2 cellular contexts compared by ENCODE assay signal in the genomic region with DNA sequence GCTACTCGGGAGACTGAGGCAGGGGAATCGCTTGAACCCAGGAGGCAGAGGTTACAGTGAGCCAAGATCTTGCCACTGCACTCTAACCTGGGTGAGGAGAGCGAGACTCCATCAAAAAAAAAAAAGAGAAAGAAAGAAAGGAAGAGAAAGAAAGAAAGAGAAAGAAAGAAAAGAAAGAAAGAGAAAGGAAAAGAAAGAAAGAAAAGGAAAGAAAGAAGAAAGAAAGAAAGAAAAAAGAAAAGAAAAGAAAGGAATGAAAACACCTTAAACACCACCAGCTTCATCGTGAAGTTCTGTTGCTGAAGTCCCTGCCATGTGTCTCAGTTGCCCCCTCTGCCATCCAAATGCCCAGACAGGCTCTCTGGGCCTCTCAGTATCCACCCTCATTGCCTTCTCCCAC.
TF ChIP-seq lines count a peak whose summit lies in the region.

No MANE protein-coding gene starts in this region.

TF ChIP-seq in SK-N-SH, 30 proteins besides CTCF, POLR2A, EP300 and RAD21 (continued from another document):
- TF ChIP-seq FOXM1 (IDR thresholded peaks at IDR 0.05; ENCODE audit: low read depth) (no peak), PBX3 (IDR thresholded peaks at IDR 0.05) (no peak), EZH2phosphoT487 (IDR thresholded peaks at IDR 0.05; ENCODE audit: borderline replicate concordance, low read depth) (no peak), CHD2 (IDR thresholded peaks at IDR 0.05; ENCODE audit: low read length, partially characterized antibody) (no peak), TAF1 (IDR thresholded peaks at IDR 0.05; ENCODE audit: borderline replicate concordance, low read depth, low read length) (no peak), ELF1 (IDR thresholded peaks at IDR 0.05) (no peak), MXI1 (IDR thresholded peaks at IDR 0.05; ENCODE audit: low read depth, low read length) (no peak), FOXJ3 (CRISPR knock-in tag; IDR thresholded peaks at IDR 0.05) (no peak), GABPA (IDR thresholded peaks at IDR 0.05; ENCODE audit: low read depth) (no peak), ZBTB33 (IDR thresholded peaks at IDR 0.05; ENCODE audit: borderline replicate concordance, low read depth) (no peak), YY1 (IDR thresholded peaks at IDR 0.05; ENCODE audit: low read depth) (no peak), TCF12 (IDR thresholded peaks at IDR 0.05) (no peak), NFIC (IDR thresholded peaks at IDR 0.05; ENCODE audit: borderline replicate concordance) (no peak), RFX5 (IDR thresholded peaks at IDR 0.05; ENCODE audit: low read length) (no peak)
- TF ChIP-seq, protein P1, sequence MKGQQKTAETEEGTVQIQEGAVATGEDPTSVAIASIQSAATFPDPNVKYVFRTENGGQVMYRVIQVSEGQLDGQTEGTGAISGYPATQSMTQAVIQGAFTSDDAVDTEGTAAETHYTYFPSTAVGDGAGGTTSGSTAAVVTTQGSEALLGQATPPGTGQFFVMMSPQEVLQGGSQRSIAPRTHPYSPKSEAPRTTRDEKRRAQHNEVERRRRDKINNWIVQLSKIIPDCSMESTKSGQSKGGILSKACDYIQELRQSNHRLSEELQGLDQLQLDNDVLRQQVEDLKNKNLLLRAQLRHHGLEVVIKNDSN (IDR thresholded peaks at IDR 0.05; ENCODE audit: borderline replicate concordance, low read depth): no peak
- TF ChIP-seq, protein P2, sequence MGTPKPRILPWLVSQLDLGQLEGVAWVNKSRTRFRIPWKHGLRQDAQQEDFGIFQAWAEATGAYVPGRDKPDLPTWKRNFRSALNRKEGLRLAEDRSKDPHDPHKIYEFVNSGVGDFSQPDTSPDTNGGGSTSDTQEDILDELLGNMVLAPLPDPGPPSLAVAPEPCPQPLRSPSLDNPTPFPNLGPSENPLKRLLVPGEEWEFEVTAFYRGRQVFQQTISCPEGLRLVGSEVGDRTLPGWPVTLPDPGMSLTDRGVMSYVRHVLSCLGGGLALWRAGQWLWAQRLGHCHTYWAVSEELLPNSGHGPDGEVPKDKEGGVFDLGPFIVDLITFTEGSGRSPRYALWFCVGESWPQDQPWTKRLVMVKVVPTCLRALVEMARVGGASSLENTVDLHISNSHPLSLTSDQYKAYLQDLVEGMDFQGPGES (IDR thresholded peaks at IDR 0.05; ENCODE audit: low read depth, low read length): no peak
TF ChIP-seq in SK-N-SH: peak in this region for 0.

TF ChIP-seq in SK-N-SH treated with all-trans-retinoic acid at 6 μM for 48 hours, 23 proteins besides CTCF, POLR2A, EP300 and RAD21 (continued from another document):
- TF ChIP-seq TCF4 (CRISPR knock-in tag; IDR thresholded peaks at IDR 0.05; ENCODE audit: borderline replicate concordance) (no peak), ARNTL (CRISPR knock-in tag; IDR thresholded peaks at IDR 0.05; ENCODE audit: borderline replicate concordance, low read depth) (no peak), ZNF565 (CRISPR knock-in tag; conservative IDR thresholded peaks at IDR 0.05; ENCODE audit: low read depth) (no peak)
